1 cellular context compared by ENCODE assay signal in genomic region chr22:20885017-20885556, GRCh38.
TF ChIP-seq lines count a peak whose summit lies in the region.

No MANE protein-coding gene starts in this region.

TF ChIP-seq in K562, 482 proteins besides CTCF, POLR2A, EP300 and RAD21 (continued from another document):
- no peak for TF ChIP-seq ZNF318 (IDR thresholded peaks at IDR 0.05; ENCODE audit: borderline replicate concordance in 1 of 2, low read depth in 1 of 2)
- 0 out of 2 replicates have a peak, but pooled peaks have one; percentile 58 for TF ChIP-seq MTF1 (CRISPR knock-in tag; IDR thresholded peaks at IDR 0.05; ENCODE audit: borderline replicate concordance)
- no peak for TF ChIP-seq ZNF695 (CRISPR knock-in tag; IDR thresholded peaks at IDR 0.05)
- no peak for TF ChIP-seq ZNF778 (CRISPR knock-in tag; IDR thresholded peaks at IDR 0.05)
- TF ChIP-seq ZNF140 (CRISPR knock-in tag; IDR thresholded peaks at IDR 0.05) = peak; percentile 55; the same call in 1 of the 2 replicates
- no peak for TF ChIP-seq SIN3B (IDR thresholded peaks at IDR 0.05; ENCODE audit: low read depth)
- no peak for TF ChIP-seq RFX5 (IDR thresholded peaks at IDR 0.05; ENCODE audit: low read depth, low read length)
- TF ChIP-seq USF2 (CRISPR knock-in tag; IDR thresholded peaks at IDR 0.05) = peak; percentile 12; the same call in 1 of the 2 replicates
- TF ChIP-seq EZH2 (IDR thresholded peaks at IDR 0.05; ENCODE audit: borderline replicate concordance, low read depth, low read length) = no peak
- no peak for TF ChIP-seq MGA (IDR thresholded peaks at IDR 0.05)
